10 cellular contexts compared by ENCODE assay signal in the genomic region with DNA sequence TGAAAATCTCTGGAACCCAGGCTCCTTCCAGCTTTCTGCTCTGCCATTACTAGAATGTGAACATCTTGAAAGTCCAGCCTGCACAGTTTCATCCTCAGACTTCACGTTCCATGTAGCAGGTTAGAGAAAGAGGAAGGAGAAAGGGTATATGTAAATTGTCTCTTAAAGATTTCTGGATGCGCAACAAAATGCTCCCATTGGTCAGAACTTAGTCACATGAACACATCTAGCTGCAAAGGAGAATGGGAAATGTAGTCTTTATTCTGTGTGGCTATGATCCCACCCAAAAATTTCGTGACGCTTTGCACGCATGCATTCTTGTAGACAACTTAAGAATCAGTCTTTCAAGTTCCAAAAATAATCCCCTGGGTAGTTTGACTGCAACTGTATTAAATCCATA. TPM values are rescaled to one million over a fixed set of nuclear protein-coding genes. Genes with fewer than 3 reads are reported as not detected.
A peak's percentile ranks its signal among the peaks of the same experiment; 100 is the strongest.
DNase-seq lines count a peak whose midpoint lies in the region; ATAC-seq and TF ChIP-seq lines count a peak whose summit lies in the region.
"Had no signal": no experiment of that assay in that cellular context is flagged by ENCODE, and none has a peak within 500 bp of the region (broad histone marks: within the 10 kb centered on the region; RNA-seq: fewer than 3 reads in every experiment).

No MANE protein-coding gene starts in this region.

- no peak overlapping the region for H3K9ac ChIP-seq in HCT116 (ENCODE audit: low read length)

- no peaks in the 10 kb centered on the region for H3K79me2 ChIP-seq in HCT116 (ENCODE audit: insufficient read depth, low read length)

- ATAC-seq in HCT116 (peak; percentile 80), aorta (ENCODE audit: low FRiP score) (no peak), HG03378 (IDR thresholded peaks at IDR 0.05; ENCODE audit: unreplicated experiment) (no peak)

- WGBS in aorta, 2 donors, result 36 to 49% methylated on average over 5 of the region's 5 CpGs
- 44 to 62% (median 61%) methylated on average over 5 of the region's 5 CpGs for WGBS in stomach, 5 donors

- H3K4me3 ChIP-seq in HCT116 (replicated peaks in 1 of 2; ENCODE audit: low read depth in 1 of 2, low read length in 2 of 2) (0 out of 4 replicates have a peak overlapping the region, but pooled peaks of 1 of the 2 experiments have one; percentile 14), fibroblast of pulmonary artery (replicated peaks; ENCODE audit: low read depth, low read length) (no peak overlapping the region), aorta (ENCODE audit: low read length in 2 of 2) (no peak overlapping the region), stomach (no peak overlapping the region)

- H2AFZ ChIP-seq in HCT116 (ENCODE audit: low read depth, low read length, poor library complexity, severe bottlenecking), result peak overlapping the region; percentile 79

- no peaks in the 10 kb centered on the region for H3K9me2 ChIP-seq in HCT116 (ENCODE audit: insufficient read depth)

- no peaks in the 10 kb centered on the region for H3K4me1 ChIP-seq in HCT116 (ENCODE audit: control insufficient read depth in 1 of 2, insufficient read depth in 2 of 2, low read length in 2 of 2)
- H3K4me1 ChIP-seq in aorta (ENCODE audit: control insufficient read depth in 1 of 2, insufficient read depth in 2 of 2, low read length in 2 of 2), result no peaks in the 10 kb centered on the region
- no peaks in the 10 kb centered on the region for H3K4me1 ChIP-seq in stomach

- TF ChIP-seq CTCF in HCT116 (IDR thresholded peaks at IDR 0.05 in 2 of 3, conservative IDR thresholded peaks at IDR 0.05 in 1 of 3; ENCODE audit: borderline replicate concordance in 1 of 3, insufficient read depth in 1 of 3, low read depth in 2 of 3, low read length in 2 of 3) (no peak), fibroblast of pulmonary artery (IDR thresholded peaks at IDR 0.05; ENCODE audit: low read length, missing control alignments) (no peak), stomach (IDR thresholded peaks at IDR 0.05) (no peak)

- no peaks in the 10 kb centered on the region for H4K20me1 ChIP-seq in HCT116 (ENCODE audit: insufficient read depth)

- peak overlapping the region; percentile 49 for H3K4me2 ChIP-seq in HCT116 (ENCODE audit: low read length)

- BruUV-seq in HCT116 (replicated peaks; lab: Mats Ljungman, UMichigan), result no TSS peak

- H3K27ac ChIP-seq in HCT116 (ENCODE audit: low read depth, low read length) (no peak overlapping the region), aorta (ENCODE audit: low read depth in 1 of 2, low read length in 2 of 2) (no peak overlapping the region), stomach (no peak overlapping the region)

- TF ChIP-seq EP300 in stomach (IDR thresholded peaks at IDR 0.05), result no peak

- H3K27me3 ChIP-seq in HCT116 (ENCODE audit: insufficient read depth, low read length), result peaks cover 11% of the 10 kb centered on the region; the same call in 1 of the 2 replicates
- no peaks in the 10 kb centered on the region for H3K27me3 ChIP-seq in aorta (ENCODE audit: control insufficient read depth in 1 of 2, insufficient read depth in 2 of 2, low read length in 1 of 2)
- H3K27me3 ChIP-seq in stomach, result no peaks in the 10 kb centered on the region

- RAD21 ChIA-PET in HCT116 (lab: Charles Lee; ENCODE audit: low non-redundant PET in 1 of 2, low total read pairs in 2 of 2, uncharacterized antibody in 2 of 2, unreplicated experiment in 2 of 2), result no interaction called here

- H3K9me3 ChIP-seq in HCT116 (ENCODE audit: control insufficient read depth in 1 of 2, insufficient read depth in 1 of 2, low read depth in 1 of 2, low read length in 2 of 2) (no peaks in the 10 kb centered on the region), aorta (ENCODE audit: control insufficient read depth, low read length) (peaks cover 2% of the 10 kb centered on the region), stomach (no peaks in the 10 kb centered on the region)

- peak; percentile 14 for DNase-seq in Caki2 (ENCODE audit: low read depth)
- peak; percentile 37 for DNase-seq in HCT116 (ENCODE audit: low read depth, low spot score)
- DNase-seq in NOMO-1 treated with DMSO at 0.1 percent for 48 hours (lab: John Stamatoyannopoulos, UW; ENCODE audit: unreplicated experiment), result peak; percentile 83
- DNase-seq in fibroblast of pulmonary artery (ENCODE audit: low read depth), result peak; percentile 19
- DNase-seq in aorta, result no peak
- no peak for DNase-seq in EL
- DNase-seq in stomach, result no peak
- DNase-seq: activated effector memory CD4-positive, alpha-beta T cell treated with anti-CD3 and anti-CD28 coated beads, Interleukin-2, amount 50 U/mL, for 16 hours; NCI-H524 had no signal

- in situ Hi-C loops in Caki2 (cut with HindIII; ENCODE audit: low pct_unique_long_range_greater_than_20kb, low sequenced_read_pairs), result no loop called here

- H3K36me3 ChIP-seq in HCT116 (ENCODE audit: control insufficient read depth in 1 of 2, insufficient read depth in 2 of 2, low read length in 2 of 2) (no peaks in the 10 kb centered on the region), aorta (ENCODE audit: control insufficient read depth in 1 of 2, insufficient read depth in 2 of 2, low read length in 1 of 2) (no peaks in the 10 kb centered on the region), stomach (no peaks in the 10 kb centered on the region)

- TF ChIP-seq POLR2A in HCT116 (IDR thresholded peaks at IDR 0.05; ENCODE audit: borderline replicate concordance, extremely low read depth, insufficient read depth, insufficient read length) (no peak), stomach (IDR thresholded peaks at IDR 0.05) (no peak)

- intact Hi-C loops in HCT116 (cut with micrococcal nuclease) (no loop called here), aorta (cut with DNase I) (no loop called here), stomach (cut with DNase I; ENCODE audit: low total_unique reads) (no loop called here)

- no peak for TF ChIP-seq RAD21 in HCT116 (IDR thresholded peaks at IDR 0.05; ENCODE audit: low read depth)

- POLR2A ChIA-PET in HCT116 (lab: Charles Lee), result interaction anchor here (1.4 kb wide), 1 partner anchor 29 kb away, joined by 3 read pairs; no protein-coding TSS in a partner anchor

- CTCF ChIA-PET in HCT116 (lab: Charles Lee), result no interaction called here

TF ChIP-seq in HCT116, 20 proteins besides CTCF, POLR2A, EP300 and RAD21:
- peak; percentile 62 for TF ChIP-seq SP1 (IDR thresholded peaks at IDR 0.05; ENCODE audit: low read depth)
- no peak for TF ChIP-seq SRF (IDR thresholded peaks at IDR 0.05; ENCODE audit: low read depth)
TF ChIP-seq in HCT116: peak in this region for 1.

RNA-seq across cellular contexts. Expression of gene CHD6, which starts 46.4 kb away (rescaled TPM):
- 8.1 and 32.8 TPM in 2 replicates for total RNA-seq in Caki2 (2014; rRNA removed; shearing (Covaris generic); ENCODE audit: low replicate concordance)
- total RNA-seq in HCT116 (2021; ENCODE audit: unreplicated experiment) (26.6 TPM), aorta (10 to 100 TPM; 65.9 to 72.3 TPM), stomach (10 to 100 TPM; 35.7 to 84.6 (median 57.2) TPM)
- polyA plus RNA-seq in HCT116 (2012), result 6.6 and 6.8 TPM in 2 replicates
- polyA plus RNA-seq in aorta (100 to 1,000 TPM in 1 of 2 donors, 1 to 10 TPM in 1; 3.3 to 126 TPM), stomach (10 to 100 TPM in 1 of 3 donors, 1 to 10 TPM in 2; 4.4 to 81.7 (median 4.5) TPM)

Comparison
In these comparisons a context has a peak if more than half of its experiments do, and no peak if none do; other contexts are left out.
1. DNase-seq: peak in Caki2 (single experiment), HCT116 (single experiment), NOMO-1 treated with DMSO at 0.1 percent for 48 hours (single experiment) and fibroblast of pulmonary artery (single experiment); none in aorta (0 of 2), EL (single experiment) and stomach (single experiment).